Comparison of ENCODE assay signal across 1 cellular context in the genomic region with DNA sequence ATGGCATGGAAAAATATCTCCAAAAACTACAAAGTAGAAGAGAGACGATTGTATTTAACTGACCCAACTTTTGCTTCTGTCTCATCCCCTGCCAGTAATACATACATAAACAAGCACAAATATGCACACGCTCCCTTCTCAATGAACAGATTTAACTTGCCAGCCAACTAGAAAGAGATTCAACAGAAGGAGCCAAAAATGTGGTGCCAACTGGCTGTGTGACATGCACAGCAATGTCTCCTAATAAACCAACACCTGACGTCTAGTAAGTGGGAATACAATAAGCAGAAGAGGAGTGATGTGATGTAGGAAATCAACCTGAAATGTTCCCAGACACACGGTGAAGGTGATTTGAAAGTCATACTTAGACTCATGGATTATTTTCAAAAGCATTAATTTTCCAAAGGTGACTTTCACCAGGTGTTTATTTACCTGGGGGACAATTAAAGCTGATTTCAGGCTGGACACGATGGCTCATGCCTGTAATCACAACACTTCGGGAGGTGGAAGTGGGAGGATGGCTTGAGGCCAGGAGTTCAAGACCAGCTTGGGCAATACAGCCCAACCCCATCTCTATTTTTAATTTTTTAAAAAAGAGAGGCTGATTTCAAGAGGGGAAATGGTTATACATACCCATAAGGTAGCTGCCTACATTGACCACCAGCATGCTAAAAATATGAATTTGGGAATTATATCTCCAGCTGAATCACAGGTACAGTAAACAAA.
TF ChIP-seq lines count a peak whose summit lies in the region.

No MANE protein-coding gene starts in this region.

TF ChIP-seq in IMR-90, 13 proteins besides CTCF, POLR2A, EP300 and RAD21 (continued from another document):
- no peak for TF ChIP-seq SMC3 (IDR thresholded peaks at IDR 0.05; ENCODE audit: low read depth, low read length)
TF ChIP-seq in IMR-90: peak in this region for 0.
